In genomic region chr6:89468998-89469397, GRCh38 we compare ENCODE assay signal across 26 cellular contexts. TPM values are rescaled to one million over a fixed set of nuclear protein-coding genes. Genes with fewer than 3 reads are reported as not detected.
DNase-seq lines count a peak whose midpoint lies in the region; TF ChIP-seq lines count a peak whose summit lies in the region.
"Had no signal": no experiment of that assay in that cellular context is flagged by ENCODE, and none has a peak within 500 bp of the region (broad histone marks: within the 10 kb centered on the region; RNA-seq: fewer than 3 reads in every experiment).

No MANE protein-coding gene starts in this region.

- H3K4me1 ChIP-seq in HEK293 (ENCODE audit: control insufficient read depth, insufficient read depth, low read length) (peaks cover 17% of the 10 kb centered on the region), endodermal cell (ENCODE audit: control insufficient read depth, insufficient read depth, low read length) (peaks cover 32% of the 10 kb centered on the region)
- H3K4me1 ChIP-seq: BE2C, BLaER1 had no signal

- H3K4me3 ChIP-seq in HEK293 (ENCODE audit: low read depth, low read length): no peak overlapping the region
- peak overlapping the region; percentile 9 for H3K4me3 ChIP-seq in endodermal cell (ENCODE audit: low read length)
- H3K4me3 ChIP-seq in neural cell (ENCODE audit: low read length): no peak overlapping the region
- H3K4me3 ChIP-seq: BLaER1, GM12878 had no signal

- no peaks in the 10 kb centered on the region for H3K9me3 Mint-ChIP-seq in endodermal cell
- H3K9me3 Mint-ChIP-seq: CD14-positive monocyte; CD4-positive, alpha-beta memory T cell; CD8-positive, alpha-beta memory T cell had no signal

- H3K9me3 ChIP-seq in HEK293 (ENCODE audit: control insufficient read depth, insufficient read depth, low read depth, low read length) (no peaks in the 10 kb centered on the region), endodermal cell (ENCODE audit: control insufficient read depth, low read length) (no peaks in the 10 kb centered on the region), neural cell (ENCODE audit: low read length) (no peaks in the 10 kb centered on the region)
- H3K9me3 ChIP-seq: BE2C, BLaER1 had no signal

- H2AFZ ChIP-seq in neural cell (ENCODE audit: low read depth, low read length): no peak overlapping the region

- peak; percentile 57 for TF ChIP-seq EP300 in neural cell (conservative IDR thresholded peaks at IDR 0.05; ENCODE audit: poor library complexity, severe bottlenecking)

- H3K27me3 Mint-ChIP-seq in endodermal cell (ENCODE audit: insufficient read depth): no peaks in the 10 kb centered on the region
- H3K27me3 Mint-ChIP-seq: CD4-positive, alpha-beta memory T cell had no signal

- H3F3A ChIP-seq in neural cell (ENCODE audit: insufficient read depth, low read length, poor library complexity, severe bottlenecking): no peaks in the 10 kb centered on the region

- H3K79me2 ChIP-seq in neural cell (replicated peaks; ENCODE audit: insufficient read depth, low read length): no peaks in the 10 kb centered on the region

- POLR2A ChIA-PET in HEK293 (lab: Yijun Ruan, JAX): no interaction called here

- H3K4me2 ChIP-seq in neural cell (ENCODE audit: low read length): no peak overlapping the region
- H3K4me2 ChIP-seq: BLaER1 had no signal

- H3K9ac ChIP-seq in endodermal cell (ENCODE audit: extremely low read depth, low read length, poor library complexity, severe bottlenecking): no peak overlapping the region
- H3K9ac ChIP-seq in neural cell (ENCODE audit: low read length): no peak overlapping the region
- H3K9ac ChIP-seq: BLaER1 had no signal

- TF ChIP-seq CTCF in HEK293 (tag by site-specific recombination; IDR thresholded peaks at IDR 0.05) (no peak), endodermal cell (conservative IDR thresholded peaks at IDR 0.05) (no peak), neural cell (IDR thresholded peaks at IDR 0.05; ENCODE audit: poor library complexity, severe bottlenecking) (no peak)

- H3K9me2 ChIP-seq in neural cell (ENCODE audit: insufficient read depth, low read length): no peaks in the 10 kb centered on the region

- 84 to 100% methylated on average over 1 of the region's 1 CpG for WGBS in endodermal cell (ENCODE audit: insufficient coverage in 1 of 2, insufficient read length in 1 of 2), 2 experiments

- CTCF ChIA-PET in HEK293 (lab: Yijun Ruan, JAX): interaction anchor here (0.5 to 1.4 kb wide), 9 partner anchors 10 to 141 kb away, joined by 3 to 5 read pairs (median 4); no protein-coding TSS in a partner anchor

- H3K4me3 Mint-ChIP-seq in endodermal cell: no peak overlapping the region
- H3K4me3 Mint-ChIP-seq: CD14-positive monocyte; CD4-positive, alpha-beta memory T cell; CD4-positive, CD25-positive, alpha-beta regulatory T cell; CD8-positive, alpha-beta memory T cell had no signal

- H3K36me3 ChIP-seq in HEK293 (ENCODE audit: control insufficient read depth in 2 of 2, insufficient read depth in 1 of 2, low read length in 2 of 2): no peaks in the 10 kb centered on the region
- peaks cover 4% of the 10 kb centered on the region for H3K36me3 ChIP-seq in endodermal cell (ENCODE audit: control insufficient read depth, insufficient read depth, low read length)
- no peaks in the 10 kb centered on the region for H3K36me3 ChIP-seq in neural cell (ENCODE audit: insufficient read depth, low read length)
- H3K36me3 ChIP-seq: BE2C, BLaER1 had no signal

- H3K27me3 ChIP-seq in endodermal cell (ENCODE audit: control insufficient read depth, insufficient read depth, low read length, poor library complexity, severe bottlenecking): no peaks in the 10 kb centered on the region
- no peaks in the 10 kb centered on the region for H3K27me3 ChIP-seq in neural cell (ENCODE audit: insufficient read depth, low read depth, low read length)
- H3K27me3 ChIP-seq: BE2C, BLaER1 had no signal

- peaks cover 57% of the 10 kb centered on the region for H3K4me1 Mint-ChIP-seq in endodermal cell
- H3K4me1 Mint-ChIP-seq: CD14-positive monocyte had no signal

- peak; percentile 39 for DNase-seq in NCI-H146 (lab: John Stamatoyannopoulos, UW)
- no peak for DNase-seq in endodermal cell
- DNase-seq in head of caudate nucleus: no peak
- DNase-seq in HK-2 (ENCODE audit: unreplicated experiment): no peak
- DNase-seq in NCI-H345 treated with DMSO at 0.1 percent for 48 hours (lab: John Stamatoyannopoulos, UW; ENCODE audit: unreplicated experiment): no peak
- DNase-seq: 8988T; ACHN; BE2C; C1 segment of cervical spinal cord; CD4-positive, alpha-beta memory T cell; CD4-positive, CD25-positive, alpha-beta regulatory T cell; CD8-positive, alpha-beta memory T cell; COR-L47; DMS 273 treated with DMSO at 0.1 percent for 48 hours; DMS153; DMS53; DMS79; DND-41; EL; GDM1 had no signal

- no peaks in the 10 kb centered on the region for H4K20me1 ChIP-seq in neural cell (ENCODE audit: insufficient read depth)
- H4K20me1 ChIP-seq: BLaER1 had no signal

- peaks cover 3% of the 10 kb centered on the region for H3K36me3 Mint-ChIP-seq in endodermal cell (ENCODE audit: low read depth)
- H3K36me3 Mint-ChIP-seq: CD14-positive monocyte; CD4-positive, alpha-beta memory T cell; CD4-positive, CD25-positive, alpha-beta regulatory T cell; CD8-positive, alpha-beta memory T cell had no signal

- H3K27ac Mint-ChIP-seq in endodermal cell: no peak overlapping the region
- H3K27ac Mint-ChIP-seq: CD14-positive monocyte; CD4-positive, alpha-beta memory T cell had no signal

- intact Hi-C loops in head of caudate nucleus (cut with DNase I): no loop called here

- no peak for TF ChIP-seq RAD21 in neural cell (conservative IDR thresholded peaks at IDR 0.05)

- H3K27ac ChIP-seq in HEK293 (ENCODE audit: extremely low read depth, low read depth, low read length) (no peak overlapping the region), endodermal cell (ENCODE audit: low read depth, low read length) (no peak overlapping the region), neural cell (ENCODE audit: low read length) (no peak overlapping the region)
- H3K27ac ChIP-seq: BLaER1 had no signal

TF ChIP-seq in HEK293, 187 proteins besides CTCF, POLR2A, EP300 and RAD21:
- peak; percentile 54; the same call in 1 of the 2 replicates for TF ChIP-seq PRDM1 (tag by site-specific recombination; IDR thresholded peaks at IDR 0.05)
- peak; percentile 31; the same call in 1 of the 2 replicates for TF ChIP-seq FEZF1 (tag by site-specific recombination; IDR thresholded peaks at IDR 0.05)
- no peak for TF ChIP-seq ZNF426 (tag by site-specific recombination; IDR thresholded peaks at IDR 0.05)

TF ChIP-seq in neural cell, 6 proteins besides CTCF, POLR2A, EP300 and RAD21:
- no peak for TF ChIP-seq TAF1 (IDR thresholded peaks at IDR 0.05; ENCODE audit: low read depth)
- peak; percentile 47 for TF ChIP-seq POLR2AphosphoS5 (IDR thresholded peaks at IDR 0.05)
- TF ChIP-seq MXI1 (conservative IDR thresholded peaks at IDR 0.05; ENCODE audit: poor library complexity, severe bottlenecking): no peak
- no peak for TF ChIP-seq SMC3 (conservative IDR thresholded peaks at IDR 0.05; ENCODE audit: poor library complexity)

RNA-seq across cellular contexts. Expression of gene ANKRD6, which starts 36.0 kb away (rescaled TPM):
- 100 to 1,000 TPM in 1 of 2 donors, 10 to 100 TPM in 1; 88.7 to 110 TPM for total RNA-seq in endodermal cell
- 31.9 TPM for polyA plus RNA-seq in endodermal cell (2013, experiment 1 of 2)
- polyA plus RNA-seq in endodermal cell (2013, experiment 2 of 2): 33.9 TPM
- 43.5 and 57.1 TPM in 2 replicates for polyA plus RNA-seq in neural cell
- 65.0 and 73.4 TPM in 2 replicates for polyA minus RNA-seq in neural cell

RNA-seq across cellular contexts. Expression of gene RRAGD, which starts 56.9 kb away (rescaled TPM):
- total RNA-seq in endodermal cell: 1 to 10 TPM in 1 of 2 donors, under 1 TPM in 1; 0.95 to 2.0 TPM
- 20.5 TPM for polyA plus RNA-seq in endodermal cell (2013, experiment 1 of 2)
- polyA plus RNA-seq in endodermal cell (2013, experiment 2 of 2): 18.0 TPM
- 32.2 and 34.1 TPM in 2 replicates for polyA plus RNA-seq in neural cell
- 79.6 and 83.0 TPM in 2 replicates for polyA minus RNA-seq in neural cell
- polyA plus RNA-seq: AG04450 had no signal
